14 cellular contexts compared by ENCODE assay signal in the genomic region with DNA sequence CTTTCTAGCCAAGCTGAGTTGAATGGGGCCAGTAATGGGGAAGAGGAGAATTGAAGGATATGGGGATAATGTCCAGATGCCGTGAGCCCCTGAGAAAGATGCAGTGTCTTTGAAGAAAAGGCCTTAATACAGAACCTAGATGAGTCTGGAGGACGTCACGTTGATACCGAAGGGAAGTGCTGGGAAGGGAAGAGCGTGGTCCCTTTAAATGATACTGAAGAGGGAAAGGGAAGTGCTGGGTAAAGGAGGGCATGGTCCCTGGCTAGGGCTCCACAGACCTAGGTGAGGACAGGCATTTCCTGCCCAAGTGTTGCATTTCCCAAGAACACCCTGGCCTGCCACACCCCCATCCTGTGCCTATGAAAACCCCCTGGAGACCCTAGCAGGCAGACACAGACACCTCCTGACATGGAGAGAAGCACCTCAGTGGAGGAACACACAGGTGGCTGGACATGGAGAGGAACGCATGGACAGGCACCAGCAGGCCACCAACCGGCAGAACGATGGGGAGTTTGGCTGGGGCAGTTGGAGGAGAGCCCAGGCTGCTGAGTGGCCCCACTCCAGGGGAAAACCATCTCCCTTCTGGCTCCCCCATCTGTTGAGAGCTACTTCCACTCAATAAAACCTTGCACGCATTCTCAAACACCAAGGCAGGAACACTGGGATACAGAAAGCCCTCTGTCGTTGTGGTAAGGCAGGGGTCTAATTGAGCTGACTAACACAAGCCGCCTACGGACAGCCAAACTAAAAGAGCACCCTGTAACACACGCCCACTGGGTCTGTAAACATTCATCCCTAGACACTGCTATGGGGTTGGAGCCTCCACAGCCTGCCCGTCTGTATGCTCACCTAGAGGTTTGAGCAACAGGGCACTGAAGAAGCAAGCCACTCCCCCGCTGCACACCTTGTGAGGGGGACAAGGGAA. TPM values are rescaled to one million over a fixed set of nuclear protein-coding genes. Genes with fewer than 3 reads are reported as not detected.
DNase-seq lines count a peak whose midpoint lies in the region; ATAC-seq and TF ChIP-seq lines count a peak whose summit lies in the region.
"Had no signal": no experiment of that assay in that cellular context is flagged by ENCODE, and none has a peak within 500 bp of the region (broad histone marks: within the 10 kb centered on the region; RNA-seq: fewer than 3 reads in every experiment).

No MANE protein-coding gene starts in this region.

- TF ChIP-seq CTCF in glutamatergic neuron (IDR thresholded peaks at IDR 0.05; ENCODE audit: partially characterized antibody, unreplicated experiment) = no peak
- TF ChIP-seq CTCF in Peyer's patch (IDR thresholded peaks at IDR 0.05) = no peak

- peaks cover 6% of the 10 kb centered on the region for H3K4me1 Mint-ChIP-seq in activated naive CD8-positive, alpha-beta T cell treated with anti-CD3 and anti-CD28 coated beads, Interleukin-2, amount 10 ng/mL, durations not matched to agents 7 days and 5 days
- peaks cover 5% of the 10 kb centered on the region for H3K4me1 Mint-ChIP-seq in activated naive CD8-positive, alpha-beta T cell treated with anti-CD3 and anti-CD28 coated beads for 36 hours
- H3K4me1 Mint-ChIP-seq in glutamatergic neuron (ENCODE audit: low read depth, unreplicated experiment) = no peaks in the 10 kb centered on the region

- H3K27me3 ChIP-seq in Peyer's patch = no peaks in the 10 kb centered on the region

- H3K4me3 Mint-ChIP-seq in activated naive CD8-positive, alpha-beta T cell treated with anti-CD3 and anti-CD28 coated beads, Interleukin-2, amount 10 ng/mL, durations not matched to agents 7 days and 5 days = no peak overlapping the region
- no peak overlapping the region for H3K4me3 Mint-ChIP-seq in activated naive CD8-positive, alpha-beta T cell treated with anti-CD3 and anti-CD28 coated beads for 36 hours
- no peak overlapping the region for H3K4me3 Mint-ChIP-seq in glutamatergic neuron (ENCODE audit: unreplicated experiment)
- H3K4me3 Mint-ChIP-seq: activated CD4-positive, alpha-beta memory T cell treated with anti-CD3 and anti-CD28 coated beads for 36 hours had no signal

- H3K36me3 ChIP-seq in Peyer's patch = no peaks in the 10 kb centered on the region

- peaks cover 11% of the 10 kb centered on the region for H3K27me3 Mint-ChIP-seq in activated naive CD8-positive, alpha-beta T cell treated with anti-CD3 and anti-CD28 coated beads, Interleukin-2, amount 10 ng/mL, durations not matched to agents 7 days and 5 days
- H3K27me3 Mint-ChIP-seq in activated naive CD8-positive, alpha-beta T cell treated with anti-CD3 and anti-CD28 coated beads for 36 hours = no peaks in the 10 kb centered on the region
- H3K27me3 Mint-ChIP-seq in glutamatergic neuron (ENCODE audit: unreplicated experiment) = peaks cover 3% of the 10 kb centered on the region
- H3K27me3 Mint-ChIP-seq: activated CD4-positive, alpha-beta memory T cell treated with anti-CD3 and anti-CD28 coated beads for 36 hours had no signal

- DNase-seq in activated naive CD8-positive, alpha-beta T cell treated with anti-CD3 and anti-CD28 coated beads, Interleukin-2, amount 10 ng/mL, durations not matched to agents 7 days and 5 days = no peak
- no peak for DNase-seq in activated naive CD8-positive, alpha-beta T cell treated with anti-CD3 and anti-CD28 coated beads for 36 hours
- peak; percentile 67 for DNase-seq in NCI-H1694 (lab: John Stamatoyannopoulos, UW)
- no peak for DNase-seq in glutamatergic neuron
- DNase-seq in Peyer's patch = no peak
- DNase-seq: ACHN; activated CD4-positive, alpha-beta memory T cell treated with anti-CD3 and anti-CD28 coated beads for 36 hours; NCI-H1092 treated with DMSO at 0.1 percent for 48 hours; NCI-H82; RPMI8226; SW 1271 had no signal

- H3K9me3 Mint-ChIP-seq in activated naive CD8-positive, alpha-beta T cell treated with anti-CD3 and anti-CD28 coated beads, Interleukin-2, amount 10 ng/mL, durations not matched to agents 7 days and 5 days = no peaks in the 10 kb centered on the region
- H3K9me3 Mint-ChIP-seq in activated naive CD8-positive, alpha-beta T cell treated with anti-CD3 and anti-CD28 coated beads for 36 hours = no peaks in the 10 kb centered on the region
- no peaks in the 10 kb centered on the region for H3K9me3 Mint-ChIP-seq in glutamatergic neuron (ENCODE audit: unreplicated experiment)
- H3K9me3 Mint-ChIP-seq: activated CD4-positive, alpha-beta memory T cell treated with anti-CD3 and anti-CD28 coated beads for 36 hours had no signal

- no peak overlapping the region for H3K27ac ChIP-seq in Peyer's patch

- no peaks in the 10 kb centered on the region for H3K9me3 ChIP-seq in Peyer's patch

- TF ChIP-seq POLR2A in Peyer's patch (IDR thresholded peaks at IDR 0.05) = no peak

- POLR2A ChIA-PET in activated naive CD8-positive, alpha-beta T cell treated with anti-CD3 and anti-CD28 coated beads, Interleukin-2, amount 10 ng/mL, durations not matched to agents 7 days and 5 days (lab: Charles Lee) = no interaction called here

- no peaks in the 10 kb centered on the region for H3K4me1 ChIP-seq in Peyer's patch

- peak overlapping the region; percentile 28 for H3K27ac Mint-ChIP-seq in activated naive CD8-positive, alpha-beta T cell treated with anti-CD3 and anti-CD28 coated beads, Interleukin-2, amount 10 ng/mL, durations not matched to agents 7 days and 5 days
- no peak overlapping the region for H3K27ac Mint-ChIP-seq in activated naive CD8-positive, alpha-beta T cell treated with anti-CD3 and anti-CD28 coated beads for 36 hours
- H3K27ac Mint-ChIP-seq in glutamatergic neuron (ENCODE audit: unreplicated experiment) = peak overlapping the region; percentile 5
- H3K27ac Mint-ChIP-seq: activated CD4-positive, alpha-beta memory T cell treated with anti-CD3 and anti-CD28 coated beads for 36 hours had no signal

- H3K36me3 Mint-ChIP-seq in activated naive CD8-positive, alpha-beta T cell treated with anti-CD3 and anti-CD28 coated beads, Interleukin-2, amount 10 ng/mL, durations not matched to agents 7 days and 5 days = no peaks in the 10 kb centered on the region
- H3K36me3 Mint-ChIP-seq in activated naive CD8-positive, alpha-beta T cell treated with anti-CD3 and anti-CD28 coated beads for 36 hours = no peaks in the 10 kb centered on the region
- no peaks in the 10 kb centered on the region for H3K36me3 Mint-ChIP-seq in glutamatergic neuron (ENCODE audit: unreplicated experiment)
- H3K36me3 Mint-ChIP-seq: activated CD4-positive, alpha-beta memory T cell treated with anti-CD3 and anti-CD28 coated beads for 36 hours had no signal

- ATAC-seq in activated naive CD8-positive, alpha-beta T cell treated with anti-CD3 and anti-CD28 coated beads, Interleukin-2, amount 10 ng/mL, durations not matched to agents 7 days and 5 days (ENCODE audit: low read depth) = no peak
- ATAC-seq in GM21381 (IDR thresholded peaks at IDR 0.05; ENCODE audit: unreplicated experiment) (no peak), HG03342 (IDR thresholded peaks at IDR 0.05; ENCODE audit: unreplicated experiment) (no peak), HG03025 (IDR thresholded peaks at IDR 0.05; ENCODE audit: low FRiP score, unreplicated experiment) (no peak)

- no peak overlapping the region for H3K4me3 ChIP-seq in Peyer's patch

RNA-seq across cellular contexts. Expression of gene POMP, which starts 34.9 kb away (rescaled TPM):
- 10 to 100 TPM; 55.4 to 59.3 TPM for total RNA-seq in activated naive CD8-positive, alpha-beta T cell treated with anti-CD3 and anti-CD28 coated beads, Interleukin-2, amount 10 ng/mL, durations not matched to agents 7 days and 5 days
- total RNA-seq in activated naive CD8-positive, alpha-beta T cell treated with anti-CD3 and anti-CD28 coated beads for 36 hours = 100 to 1,000 TPM; 134 TPM
- total RNA-seq in glutamatergic neuron (ENCODE audit: unreplicated experiment) (73.6 TPM), Peyer's patch (10 to 100 TPM; 24.3 to 68.8 (median 43.2) TPM)
